Comparison of ENCODE assay signal across 11 cellular contexts in the genomic region with DNA sequence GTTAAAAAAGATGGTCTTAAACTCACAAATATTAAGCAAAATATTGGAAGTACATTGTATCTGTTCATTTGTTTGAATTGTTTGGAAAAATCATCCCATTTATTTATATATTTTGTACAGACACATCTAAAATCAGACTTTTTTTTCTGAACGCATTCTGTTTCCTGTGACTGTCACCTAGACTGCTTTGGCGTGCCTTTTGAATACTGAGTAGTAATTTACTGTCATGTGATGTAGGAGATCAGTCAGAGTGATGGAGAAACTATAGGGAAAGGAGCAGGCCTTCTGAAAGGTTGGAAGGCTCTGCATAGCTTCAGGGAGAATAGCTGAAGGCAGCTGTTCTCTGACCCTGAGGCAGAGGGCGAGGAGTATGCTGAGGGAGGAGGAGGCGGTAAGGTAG.
"Had no signal": no experiment of that assay in that cellular context is flagged by ENCODE, and none has a peak within 500 bp of the region (broad histone marks: within the 10 kb centered on the region; RNA-seq: fewer than 3 reads in every experiment).

No MANE protein-coding gene starts in this region.

- DNase-seq: GM23248, GOT3, H7, H9, HCEC 1CT, HFFc6 had no signal

- H3K36me3 ChIP-seq: HAP-1 had no signal

- H3K4me1 ChIP-seq: HAP-1 had no signal

- H3K27ac ChIP-seq: GM23248 had no signal

- FAIRE-seq: H1, H54 had no signal

- H3K4me2 ChIP-seq: GM23338 had no signal

- H3K9ac ChIP-seq: GM23248 had no signal

- H3K9me3 ChIP-seq: HAP-1 had no signal

- H2AFZ ChIP-seq: GM23248, GM23338 had no signal

- H3K4me3 ChIP-seq: GM23248, GM23338, HAP-1 had no signal

- ATAC-seq: GM23338, HCT116 had no signal
